ENCODE assay signal across 13 cellular contexts in the genomic region with DNA sequence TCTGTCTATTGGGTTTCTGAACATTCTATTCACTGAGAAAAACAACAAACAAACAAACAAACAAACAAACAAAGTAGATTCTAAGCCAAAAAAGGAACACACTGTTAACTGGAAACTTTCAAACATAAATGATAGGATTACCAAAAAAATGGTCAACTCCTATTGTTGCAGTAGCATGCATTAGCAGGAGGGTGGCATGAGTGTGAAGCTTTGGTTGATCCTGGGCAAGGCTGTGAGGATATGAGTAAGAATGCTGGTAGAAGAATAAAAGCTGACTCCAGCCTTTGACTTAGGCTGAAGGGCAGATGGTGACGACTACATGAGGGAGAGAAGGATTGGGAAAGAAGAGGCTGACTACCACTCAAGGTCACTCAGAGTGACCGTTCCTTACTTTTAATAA.
DNase-seq lines count a peak whose midpoint lies in the region; ATAC-seq and TF ChIP-seq lines count a peak whose summit lies in the region.
"Had no signal": no experiment of that assay in that cellular context is flagged by ENCODE, and none has a peak within 500 bp of the region (broad histone marks: within the 10 kb centered on the region; RNA-seq: fewer than 3 reads in every experiment).

No MANE protein-coding gene starts in this region.

- no peak overlapping the region for H3K27ac ChIP-seq in mesendoderm (ENCODE audit: low read depth, low read length)

- H3K4me3 ChIP-seq in LNCaP clone FGC (ENCODE audit: low read depth, low read length) (no peak overlapping the region), mesendoderm (ENCODE audit: low read length) (no peak overlapping the region)
- H3K4me3 ChIP-seq: HAP-1 had no signal

- no peak overlapping the region for H2AK5ac ChIP-seq in mesendoderm (ENCODE audit: low read length)

- CTCF ChIA-PET in WTC11 (lab: Charles Lee) = interaction anchor here (0.6 to 1.1 kb wide), 2 partner anchors 28 to 64 kb away, joined by 3 to 4 read pairs; no protein-coding TSS in a partner anchor

- H3K4me2 ChIP-seq in mesendoderm (ENCODE audit: low read length) = no peak overlapping the region

- no peak overlapping the region for H4K8ac ChIP-seq in mesendoderm (ENCODE audit: low read depth, low read length)

- H4K5ac ChIP-seq in mesendoderm (ENCODE audit: low read length) = no peak overlapping the region

- H3K27me3 Mint-ChIP-seq in WTC11 (ENCODE audit: low read depth) = no peaks in the 10 kb centered on the region
- H3K27me3 Mint-ChIP-seq: stimulated activated naive CD8-positive, alpha-beta T cell treated with anti-CD3 and anti-CD28 coated beads, Interleukin-15, amount 100 ng/mL, for 72 hours had no signal

- H2BK15ac ChIP-seq in mesendoderm (replicated peaks; ENCODE audit: low read depth) = no peak overlapping the region

- H3K36me3 ChIP-seq in mesendoderm (ENCODE audit: control insufficient read depth, insufficient read depth, low read length) = no peaks in the 10 kb centered on the region
- H3K36me3 ChIP-seq: HAP-1 had no signal

- H3K4me1 ChIP-seq in mesendoderm (ENCODE audit: control insufficient read depth, low read depth, low read length) = peaks cover 4% of the 10 kb centered on the region
- H3K4me1 ChIP-seq: HAP-1 had no signal

- no peaks in the 10 kb centered on the region for H3K27me3 ChIP-seq in mesendoderm (ENCODE audit: insufficient read depth, low read length, poor library complexity)

- H3K4me1 Mint-ChIP-seq in WTC11 = peaks cover 37% of the 10 kb centered on the region
- H3K4me1 Mint-ChIP-seq: stimulated activated naive CD8-positive, alpha-beta T cell treated with anti-CD3 and anti-CD28 coated beads, Interleukin-15, amount 100 ng/mL, for 72 hours had no signal

- H3K56ac ChIP-seq in mesendoderm (ENCODE audit: low read length) = no peak overlapping the region

- no peak overlapping the region for H3K4ac ChIP-seq in mesendoderm (ENCODE audit: low read depth, low read length)

- H3K9me3 Mint-ChIP-seq in WTC11 = no peaks in the 10 kb centered on the region

- no peak overlapping the region for H3K27ac Mint-ChIP-seq in WTC11

- ATAC-seq in WTC11 (peak; percentile 84), HG02763 (IDR thresholded peaks at IDR 0.05; ENCODE audit: unreplicated experiment) (no peak)
- ATAC-seq: stimulated activated naive CD8-positive, alpha-beta T cell treated with anti-CD3 and anti-CD28 coated beads, Interleukin-15, amount 100 ng/mL, for 72 hours had no signal

- H3K18ac ChIP-seq in mesendoderm (ENCODE audit: low read length) = no peak overlapping the region

- no peak overlapping the region for H3K9ac ChIP-seq in mesendoderm (ENCODE audit: low read length)

- no peak overlapping the region for H3K23ac ChIP-seq in mesendoderm (ENCODE audit: low read length)

- H3K4me3 Mint-ChIP-seq in WTC11 = no peak overlapping the region
- H3K4me3 Mint-ChIP-seq: stimulated activated naive CD8-positive, alpha-beta T cell treated with anti-CD3 and anti-CD28 coated beads, Interleukin-15, amount 100 ng/mL, for 72 hours had no signal

- no peaks in the 10 kb centered on the region for H3K79me2 ChIP-seq in mesendoderm (ENCODE audit: control insufficient read depth, insufficient read depth, low read length)

- peak; percentile 100 for DNase-seq in DMS114 treated with DMSO at 0.1 percent for 48 hours (lab: John Stamatoyannopoulos, UW; ENCODE audit: unreplicated experiment)
- no peak for DNase-seq in LNCaP clone FGC (ENCODE audit: low read depth)
- peak; percentile 22 for DNase-seq in WTC11 (ENCODE audit: low spot score)
- peak; percentile 71 for DNase-seq in mesendoderm
- DNase-seq in T-helper 2 cell = no peak
- DNase-seq in stimulated activated naive CD4-positive, alpha-beta T cell (lab: John Stamatoyannopoulos, UW) = no peak
- DNase-seq in NCI-H2029 (lab: John Stamatoyannopoulos, UW) = no peak
- DNase-seq: cortex of kidney; DND-41; stimulated activated CD4-positive, alpha-beta T cell treated with anti-CD3 and anti-CD28 coated beads, Interleukin-15, amount 100 ng/mL, for 24 hours; stimulated activated naive CD8-positive, alpha-beta T cell treated with anti-CD3 and anti-CD28 coated beads, Interleukin-15, amount 100 ng/mL, for 72 hours had no signal

- no peak overlapping the region for H2BK5ac ChIP-seq in mesendoderm (ENCODE audit: low read length)

- no peak overlapping the region for H2BK120ac ChIP-seq in mesendoderm (ENCODE audit: low read depth, low read length)

- H3K36me3 Mint-ChIP-seq in WTC11 = no peaks in the 10 kb centered on the region

- POLR2A ChIA-PET in WTC11 (lab: Charles Lee) = no interaction called here

- WGBS in mesendoderm (ENCODE audit: extremely low coverage, insufficient coverage, low lambda C conversion rate) = no CpG with 5 or more reads among the region's 2 CpGs

- peak; percentile 58 for TF ChIP-seq CTCF in LNCaP clone FGC (IDR thresholded peaks at IDR 0.05; ENCODE audit: control insufficient read depth, extremely low read depth, insufficient read depth)
- TF ChIP-seq CTCF in WTC11 (IDR thresholded peaks at IDR 0.05) = no peak

- H3K79me1 ChIP-seq in mesendoderm (ENCODE audit: low read length) = no peaks in the 10 kb centered on the region

TF ChIP-seq in WTC11, 78 proteins besides CTCF, POLR2A, EP300 and RAD21 (continues in another document):
- TF ChIP-seq ZNF423 (CRISPR knock-in tag; IDR thresholded peaks at IDR 0.05) (no peak), SMAD3 (CRISPR knock-in tag; IDR thresholded peaks at IDR 0.05; ENCODE audit: borderline replicate concordance) (no peak), RELA (CRISPR knock-in tag; IDR thresholded peaks at IDR 0.05; ENCODE audit: borderline replicate concordance) (no peak), ZNF121 (CRISPR knock-in tag; IDR thresholded peaks at IDR 0.05) (no peak), HMGA2 (CRISPR knock-in tag; IDR thresholded peaks at IDR 0.05) (no peak), RORB (CRISPR knock-in tag; IDR thresholded peaks at IDR 0.05) (no peak), NFATC4 (CRISPR knock-in tag; IDR thresholded peaks at IDR 0.05) (no peak)
- TF ChIP-seq, protein P1, sequence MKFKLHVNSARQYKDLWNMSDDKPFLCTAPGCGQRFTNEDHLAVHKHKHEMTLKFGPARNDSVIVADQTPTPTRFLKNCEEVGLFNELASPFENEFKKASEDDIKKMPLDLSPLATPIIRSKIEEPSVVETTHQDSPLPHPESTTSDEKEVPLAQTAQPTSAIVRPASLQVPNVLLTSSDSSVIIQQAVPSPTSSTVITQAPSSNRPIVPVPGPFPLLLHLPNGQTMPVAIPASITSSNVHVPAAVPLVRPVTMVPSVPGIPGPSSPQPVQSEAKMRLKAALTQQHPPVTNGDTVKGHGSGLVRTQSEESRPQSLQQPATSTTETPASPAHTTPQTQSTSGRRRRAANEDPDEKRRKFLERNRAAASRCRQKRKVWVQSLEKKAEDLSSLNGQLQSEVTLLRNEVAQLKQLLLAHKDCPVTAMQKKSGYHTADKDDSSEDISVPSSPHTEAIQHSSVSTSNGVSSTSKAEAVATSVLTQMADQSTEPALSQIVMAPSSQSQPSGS (CRISPR knock-in tag; IDR thresholded peaks at IDR 0.05; ENCODE audit: borderline replicate concordance, low read depth) = no peak
- TF ChIP-seq, protein P2, sequence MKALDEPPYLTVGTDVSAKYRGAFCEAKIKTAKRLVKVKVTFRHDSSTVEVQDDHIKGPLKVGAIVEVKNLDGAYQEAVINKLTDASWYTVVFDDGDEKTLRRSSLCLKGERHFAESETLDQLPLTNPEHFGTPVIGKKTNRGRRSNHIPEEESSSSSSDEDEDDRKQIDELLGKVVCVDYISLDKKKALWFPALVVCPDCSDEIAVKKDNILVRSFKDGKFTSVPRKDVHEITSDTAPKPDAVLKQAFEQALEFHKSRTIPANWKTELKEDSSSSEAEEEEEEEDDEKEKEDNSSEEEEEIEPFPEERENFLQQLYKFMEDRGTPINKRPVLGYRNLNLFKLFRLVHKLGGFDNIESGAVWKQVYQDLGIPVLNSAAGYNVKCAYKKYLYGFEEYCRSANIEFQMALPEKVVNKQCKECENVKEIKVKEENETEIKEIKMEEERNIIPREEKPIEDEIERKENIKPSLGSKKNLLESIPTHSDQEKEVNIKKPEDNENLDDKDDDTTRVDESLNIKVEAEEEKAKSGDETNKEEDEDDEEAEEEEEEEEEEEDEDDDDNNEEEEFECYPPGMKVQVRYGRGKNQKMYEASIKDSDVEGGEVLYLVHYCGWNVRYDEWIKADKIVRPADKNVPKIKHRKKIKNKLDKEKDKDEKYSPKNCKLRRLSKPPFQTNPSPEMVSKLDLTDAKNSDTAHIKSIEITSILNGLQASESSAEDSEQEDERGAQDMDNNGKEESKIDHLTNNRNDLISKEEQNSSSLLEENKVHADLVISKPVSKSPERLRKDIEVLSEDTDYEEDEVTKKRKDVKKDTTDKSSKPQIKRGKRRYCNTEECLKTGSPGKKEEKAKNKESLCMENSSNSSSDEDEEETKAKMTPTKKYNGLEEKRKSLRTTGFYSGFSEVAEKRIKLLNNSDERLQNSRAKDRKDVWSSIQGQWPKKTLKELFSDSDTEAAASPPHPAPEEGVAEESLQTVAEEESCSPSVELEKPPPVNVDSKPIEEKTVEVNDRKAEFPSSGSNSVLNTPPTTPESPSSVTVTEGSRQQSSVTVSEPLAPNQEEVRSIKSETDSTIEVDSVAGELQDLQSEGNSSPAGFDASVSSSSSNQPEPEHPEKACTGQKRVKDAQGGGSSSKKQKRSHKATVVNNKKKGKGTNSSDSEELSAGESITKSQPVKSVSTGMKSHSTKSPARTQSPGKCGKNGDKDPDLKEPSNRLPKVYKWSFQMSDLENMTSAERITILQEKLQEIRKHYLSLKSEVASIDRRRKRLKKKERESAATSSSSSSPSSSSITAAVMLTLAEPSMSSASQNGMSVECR (CRISPR knock-in tag; IDR thresholded peaks at IDR 0.05; ENCODE audit: borderline replicate concordance) = no peak
- TF ChIP-seq, protein P3, sequence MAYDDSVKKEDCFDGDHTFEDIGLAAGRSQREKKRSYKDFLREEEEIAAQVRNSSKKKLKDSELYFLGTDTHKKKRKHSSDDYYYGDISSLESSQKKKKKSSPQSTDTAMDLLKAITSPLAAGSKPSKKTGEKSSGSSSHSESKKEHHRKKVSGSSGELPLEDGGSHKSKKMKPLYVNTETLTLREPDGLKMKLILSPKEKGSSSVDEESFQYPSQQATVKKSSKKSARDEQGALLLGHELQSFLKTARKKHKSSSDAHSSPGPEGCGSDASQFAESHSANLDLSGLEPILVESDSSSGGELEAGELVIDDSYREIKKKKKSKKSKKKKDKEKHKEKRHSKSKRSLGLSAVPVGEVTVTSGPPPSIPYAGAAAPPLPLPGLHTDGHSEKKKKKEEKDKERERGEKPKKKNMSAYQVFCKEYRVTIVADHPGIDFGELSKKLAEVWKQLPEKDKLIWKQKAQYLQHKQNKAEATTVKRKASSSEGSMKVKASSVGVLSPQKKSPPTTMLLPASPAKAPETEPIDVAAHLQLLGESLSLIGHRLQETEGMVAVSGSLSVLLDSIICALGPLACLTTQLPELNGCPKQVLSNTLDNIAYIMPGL (CRISPR knock-in tag; IDR thresholded peaks at IDR 0.05) = no peak

Comparison
In these comparisons a context has a peak if more than half of its experiments do, and no peak if none do; other contexts are left out.
1. DNase-seq: peak in DMS114 treated with DMSO at 0.1 percent for 48 hours (single experiment), WTC11 (single experiment) and mesendoderm (single experiment); none in LNCaP clone FGC (single experiment), T-helper 2 cell (0 of 5), stimulated activated naive CD4-positive, alpha-beta T cell (0 of 6) and NCI-H2029 (single experiment).